1 cellular context compared by ENCODE assay signal in genomic region chr17:82737981-82738877, GRCh38.
TF ChIP-seq lines count a peak whose summit lies in the region.

No MANE protein-coding gene starts in this region.

TF ChIP-seq in HEK293, 187 proteins besides CTCF, POLR2A, EP300 and RAD21 (continued from another document):
- TF ChIP-seq ZNF280C (tag by site-specific recombination; IDR thresholded peaks at IDR 0.05) (no peak), GLIS1 (tag by site-specific recombination; IDR thresholded peaks at IDR 0.05) (no peak), HOXC10 (CRISPR knock-in tag; IDR thresholded peaks at IDR 0.05) (no peak), EGR2 (tag by site-specific recombination; IDR thresholded peaks at IDR 0.05; ENCODE audit: low read depth) (peak; percentile 31; the same call in 1 of the 2 replicates)
